ENCODE assay signal across 17 cellular contexts in genomic region chr4:46839128-46839527, GRCh38.
DNase-seq lines count a peak whose midpoint lies in the region; ATAC-seq and TF ChIP-seq lines count a peak whose summit lies in the region.
"Had no signal": no experiment of that assay in that cellular context is flagged by ENCODE, and none has a peak within 500 bp of the region (broad histone marks: within the 10 kb centered on the region; RNA-seq: fewer than 3 reads in every experiment).

No MANE protein-coding gene starts in this region.

- H3K4me3 ChIP-seq in CD8-positive, alpha-beta memory T cell (ENCODE audit: low read length) = no peak overlapping the region
- no peak overlapping the region for H3K4me3 ChIP-seq in NT2/D1 (ENCODE audit: insufficient read length, low read depth)
- no peak overlapping the region for H3K4me3 ChIP-seq in Peyer's patch
- H3K4me3 ChIP-seq: lung, skin epidermis had no signal

- H3K9ac ChIP-seq in NT2/D1 (ENCODE audit: insufficient read length, low read depth) = no peak overlapping the region

- no peaks in the 10 kb centered on the region for H3K27me3 ChIP-seq in CD8-positive, alpha-beta memory T cell (ENCODE audit: insufficient read depth, low read length, poor library complexity, severe bottlenecking)
- H3K27me3 ChIP-seq in NT2/D1 (ENCODE audit: insufficient read depth, insufficient read length) (no peaks in the 10 kb centered on the region), Peyer's patch (no peaks in the 10 kb centered on the region)

- no peaks in the 10 kb centered on the region for H3K4me1 ChIP-seq in CD8-positive, alpha-beta memory T cell (ENCODE audit: insufficient read depth, low read length)
- no peaks in the 10 kb centered on the region for H3K4me1 ChIP-seq in NT2/D1 (ENCODE audit: insufficient read depth, insufficient read length)
- no peaks in the 10 kb centered on the region for H3K4me1 ChIP-seq in Peyer's patch

- H3K36me3 Mint-ChIP-seq in CD8-positive, alpha-beta memory T cell = no peaks in the 10 kb centered on the region

- no peak for TF ChIP-seq CTCF in Peyer's patch (IDR thresholded peaks at IDR 0.05)

- POLR2A ChIA-PET in CD8-positive, alpha-beta memory T cell (lab: Charles Lee) = no interaction called here

- no peak for DNase-seq in CD8-positive, alpha-beta memory T cell
- DNase-seq in NT2/D1 (ENCODE audit: low read depth, low spot score) (peak; percentile 27), islet precursor cell (peak; percentile 50), NCI-H2171 (lab: John Stamatoyannopoulos, UW) (no peak), ACHN (no peak), Peyer's patch (no peak)
- DNase-seq: activated CD8-positive, alpha-beta T cell treated with anti-CD3 and anti-CD28 coated beads for 36 hours; dermis blood vessel endothelial cell; IMR-90; NCI-H1092; NCI-H2227 treated with DMSO at 0.1 percent for 48 hours had no signal

- CTCF ChIA-PET in CD8-positive, alpha-beta memory T cell (lab: Charles Lee) = no interaction called here

- H3K4me1 Mint-ChIP-seq in CD8-positive, alpha-beta memory T cell = peaks cover 13 to 19% (median 18%) of the 10 kb centered on the region in 3 donors

- H3K36me3 ChIP-seq in CD8-positive, alpha-beta memory T cell (ENCODE audit: insufficient read depth, low read length) = no peaks in the 10 kb centered on the region
- H3K36me3 ChIP-seq in NT2/D1 (ENCODE audit: insufficient read depth, insufficient read length, low read length) (no peaks in the 10 kb centered on the region), Peyer's patch (no peaks in the 10 kb centered on the region)

- no peaks in the 10 kb centered on the region for H3K9me3 ChIP-seq in CD8-positive, alpha-beta memory T cell (ENCODE audit: low read length)
- H3K9me3 ChIP-seq in NT2/D1 (ENCODE audit: insufficient read depth, low read length) (no peaks in the 10 kb centered on the region), Peyer's patch (no peaks in the 10 kb centered on the region)

- peak overlapping the region in 7 of 8 donors; percentile 4 to 78 (median 37) for H3K27ac Mint-ChIP-seq in CD8-positive, alpha-beta memory T cell
- H3K27ac Mint-ChIP-seq: activated CD8-positive, alpha-beta T cell treated with anti-CD3 and anti-CD28 coated beads for 36 hours; activated T-helper 2 cell treated with anti-CD3 and anti-CD28 coated beads, Interferon-gamma antibody, Interleukin-2, Interleukin-4, amounts not matched to agents 10 μg/mL and 5 μg/mL and 100 μg/mL, durations not matched to agents 14 hours and 24 hours and 36 hours; stimulated activated naive CD8-positive, alpha-beta T cell treated with anti-CD3 and anti-CD28 coated beads, Interleukin-15, Interleukin-2, amounts not matched to agents 100 ng/mL and 50 ng/mL, for 24 hours had no signal

- in situ Hi-C loops in ACHN (cut with HindIII; ENCODE audit: low pct_ligation_motif_present, low pct_unique_long_range_greater_than_20kb, low sequenced_read_pairs) = no loop called here

- peak overlapping the region in 4 of 7 donors; percentile 0 to 67 (median 18) for H3K4me3 Mint-ChIP-seq in CD8-positive, alpha-beta memory T cell
- H3K4me3 Mint-ChIP-seq: activated CD8-positive, alpha-beta T cell treated with anti-CD3 and anti-CD28 coated beads for 36 hours; stimulated activated naive CD8-positive, alpha-beta T cell treated with anti-CD3 and anti-CD28 coated beads, Interleukin-15, Interleukin-2, amounts not matched to agents 100 ng/mL and 50 ng/mL, for 24 hours had no signal

- no peaks in the 10 kb centered on the region for H3K27me3 Mint-ChIP-seq in CD8-positive, alpha-beta memory T cell
- H3K27me3 Mint-ChIP-seq: activated CD8-positive, alpha-beta T cell treated with anti-CD3 and anti-CD28 coated beads for 36 hours; stimulated activated naive CD8-positive, alpha-beta T cell treated with anti-CD3 and anti-CD28 coated beads, Interleukin-15, Interleukin-2, amounts not matched to agents 100 ng/mL and 50 ng/mL, for 24 hours had no signal

- no peaks in the 10 kb centered on the region for H3K9me3 Mint-ChIP-seq in CD8-positive, alpha-beta memory T cell
- H3K9me3 Mint-ChIP-seq: activated CD8-positive, alpha-beta T cell treated with anti-CD3 and anti-CD28 coated beads for 36 hours; activated T-helper 2 cell treated with anti-CD3 and anti-CD28 coated beads, Interferon-gamma antibody, Interleukin-2, Interleukin-4, amounts not matched to agents 10 μg/mL and 5 μg/mL and 100 μg/mL, durations not matched to agents 14 hours and 24 hours and 36 hours; stimulated activated naive CD8-positive, alpha-beta T cell treated with anti-CD3 and anti-CD28 coated beads, Interleukin-15, Interleukin-2, amounts not matched to agents 100 ng/mL and 50 ng/mL, for 24 hours had no signal

- no peak for TF ChIP-seq POLR2A in Peyer's patch (IDR thresholded peaks at IDR 0.05)

- no peak overlapping the region for H3K27ac ChIP-seq in CD8-positive, alpha-beta memory T cell (ENCODE audit: low read depth, low read length)
- H3K27ac ChIP-seq in Peyer's patch = no peak overlapping the region
- H3K27ac ChIP-seq: skin epidermis had no signal

- ATAC-seq in GM19467 (IDR thresholded peaks at IDR 0.05; ENCODE audit: unreplicated experiment) (peak; percentile 51), HG03521 (IDR thresholded peaks at IDR 0.05; ENCODE audit: unreplicated experiment) (no peak)
- ATAC-seq: activated CD8-positive, alpha-beta T cell treated with anti-CD3 and anti-CD28 coated beads for 36 hours had no signal

Comparison
In these comparisons a context has a peak if more than half of its experiments do, and no peak if none do; other contexts are left out.
1. DNase-seq: peak in NT2/D1 (single experiment) and islet precursor cell (single experiment); none in CD8-positive, alpha-beta memory T cell (0 of 5), NCI-H2171 (single experiment), ACHN (single experiment) and Peyer's patch (0 of 3).